14 cellular contexts compared by ENCODE assay signal in the genomic region with DNA sequence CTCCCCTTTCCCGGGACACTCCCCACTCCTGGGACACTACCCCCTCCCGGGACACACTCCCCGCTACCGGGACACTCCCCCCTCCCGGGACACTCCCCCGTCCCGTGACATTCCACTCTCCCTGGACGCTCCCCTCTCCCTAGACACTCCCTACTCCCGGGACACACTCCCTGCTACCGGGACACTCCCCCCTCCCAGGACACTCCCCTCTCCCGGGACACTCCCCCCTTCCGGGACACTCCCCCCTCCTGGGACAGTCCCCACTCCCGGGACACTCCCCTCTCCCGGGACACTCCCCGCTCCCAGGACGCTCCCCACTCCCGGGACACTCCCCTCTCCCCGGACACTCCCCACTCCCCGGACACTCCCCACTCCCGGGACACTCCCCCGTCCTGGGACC.
DNase-seq lines count a peak whose midpoint lies in the region; ATAC-seq, FAIRE-seq and TF ChIP-seq lines count a peak whose summit lies in the region.
"Had no signal": no experiment of that assay in that cellular context is flagged by ENCODE, and none has a peak within 500 bp of the region (broad histone marks: within the 10 kb centered on the region; RNA-seq: fewer than 3 reads in every experiment).

No MANE protein-coding gene starts in this region.

- intact Hi-C loops in HepG2 (cut with micrococcal nuclease; ENCODE audit: unreplicated experiment) = no loop called here
- intact Hi-C loops in left ventricle myocardium inferior (cut with micrococcal nuclease) = no loop called here

- no peak for FAIRE-seq in HepG2 (lab: Jason Lieb, UNC)

- TF ChIP-seq EP300 in HepG2 (IDR thresholded peaks at IDR 0.05; ENCODE audit: low read depth in 2 of 2, low read length in 2 of 2) = no peak
- no peak for TF ChIP-seq EP300 in HepG2 (CRISPR knock-in tag; IDR thresholded peaks at IDR 0.05; ENCODE audit: borderline replicate concordance)

- in situ Hi-C loops in HepG2 (cut with HindIII; ENCODE audit: extremely low pct_ligation_motif_present, low pct_unique_long_range_greater_than_20kb) (no loop called here), ACHN (cut with HindIII; ENCODE audit: low pct_ligation_motif_present, low pct_unique_long_range_greater_than_20kb, low sequenced_read_pairs) (no loop called here)

- H3K79me2 ChIP-seq in HepG2 (ENCODE audit: insufficient read depth, low read length) = no peaks in the 10 kb centered on the region
- H3K79me2 ChIP-seq in smooth muscle cell (ENCODE audit: low read depth) = no peaks in the 10 kb centered on the region

- no peaks in the 10 kb centered on the region for H3K9me3 ChIP-seq in liver (ENCODE audit: control insufficient read depth in 4 of 4, low read length in 3 of 4)
- no peaks in the 10 kb centered on the region for H3K9me3 ChIP-seq in HepG2 (ENCODE audit: low read length)
- no peaks in the 10 kb centered on the region for H3K9me3 ChIP-seq in left ventricle myocardium inferior (replicated peaks)
- H3K9me3 ChIP-seq in mucosa of stomach (ENCODE audit: control insufficient read depth, low read length) = no peaks in the 10 kb centered on the region
- no peaks in the 10 kb centered on the region for H3K9me3 ChIP-seq in smooth muscle cell (replicated peaks; ENCODE audit: low read depth)

- peaks cover 28 to 53% (median 39%) of the 10 kb centered on the region in 4 donors for H3K36me3 ChIP-seq in liver (ENCODE audit: control insufficient read depth in 4 of 4, insufficient read depth in 3 of 4, low read depth in 1 of 4, low read length in 3 of 4)
- H3K36me3 ChIP-seq in HepG2 (replicated peaks in 1 of 2; ENCODE audit: control insufficient read depth in 1 of 2, insufficient read depth in 2 of 2, low read length in 2 of 2) = peaks cover 10 to 42% of the 10 kb centered on the region in 2 experiments; a peak in 4 of 5 replicates
- peaks cover 42% of the 10 kb centered on the region for H3K36me3 ChIP-seq in left ventricle myocardium inferior
- H3K36me3 ChIP-seq in mucosa of stomach (ENCODE audit: control insufficient read depth, insufficient read depth, low read length) = peaks cover 20% of the 10 kb centered on the region
- no peaks in the 10 kb centered on the region for H3K36me3 ChIP-seq in smooth muscle cell (ENCODE audit: low read depth)

- peaks cover 3 to 76% (median 42%) of the 10 kb centered on the region in 4 donors for H3K4me1 ChIP-seq in liver (ENCODE audit: control insufficient read depth in 4 of 4, insufficient read depth in 4 of 4, low read length in 3 of 4)
- H3K4me1 ChIP-seq in HepG2 (ENCODE audit: insufficient read depth, low read length) = peaks cover 33% of the 10 kb centered on the region
- peaks cover 71% of the 10 kb centered on the region for H3K4me1 ChIP-seq in left ventricle myocardium inferior
- peaks cover 35% of the 10 kb centered on the region for H3K4me1 ChIP-seq in mucosa of stomach (ENCODE audit: control insufficient read depth, insufficient read depth, low read length)
- no peaks in the 10 kb centered on the region for H3K4me1 ChIP-seq in smooth muscle cell (ENCODE audit: low read depth)

- 25% methylated on average over 21 of the region's 21 CpGs for WGBS in liver
- 81% methylated on average over 21 of the region's 21 CpGs for WGBS in HepG2 (ENCODE audit: low lambda C conversion rate)
- WGBS in smooth muscle cell (ENCODE audit: low lambda C conversion rate) = 91% methylated on average over 4 of the region's 21 CpGs

- no peak overlapping the region for H3K4me2 ChIP-seq in HepG2 (ENCODE audit: low read depth, low read length)
- H3K4me2 ChIP-seq in smooth muscle cell = no peak overlapping the region

- DNase-seq in HepG2 (ENCODE audit: low spot score) = no peak
- DNase-seq in left ventricle myocardium inferior = no peak
- no peak for DNase-seq in ACHN
- DNase-seq in smooth muscle cell (lab: John Stamatoyannopoulos, UW; ENCODE audit: unreplicated experiment) = no peak
- DNase-seq in erythroblast (lab: John Stamatoyannopoulos, UW) = no peak
- DNase-seq: activated CD4-positive, alpha-beta memory T cell treated with anti-CD3 and anti-CD28 coated beads for 36 hours; KG1; NCI-H146; NCI-H526; T-helper 9 cell had no signal

- no peaks in the 10 kb centered on the region for H3F3A ChIP-seq in smooth muscle cell (ENCODE audit: low read depth)

- POLR2A ChIA-PET in HepG2 (lab: Yijun Ruan, JAX) = no interaction called here

- CTCF ChIA-PET in HepG2 (lab: Yijun Ruan, JAX; ENCODE audit: low intra/inter-chr PET ratio, low total read pairs) = no interaction called here

- TF ChIP-seq POLR2A in HepG2 (IDR thresholded peaks at IDR 0.05; ENCODE audit: insufficient read depth in 1 of 2, low read depth in 2 of 2, low read length in 2 of 2) (no peak), erythroblast (IDR thresholded peaks at IDR 0.05; ENCODE audit: low read length) (no peak)

- H2AFZ ChIP-seq in HepG2 (ENCODE audit: low read length) (no peak overlapping the region), smooth muscle cell (ENCODE audit: low read depth) (no peak overlapping the region)

- H3K27ac ChIP-seq in liver (ENCODE audit: low read depth in 1 of 2, low read length in 2 of 2) (peak overlapping the region in 1 of 2 donors; percentile 56), HepG2 (ENCODE audit: extremely low read length, insufficient read depth, low read length) (no peak overlapping the region), left ventricle myocardium inferior (replicated peaks) (peak overlapping the region; percentile 66), smooth muscle cell (ENCODE audit: low read depth) (no peak overlapping the region)

- no peak for TF ChIP-seq RAD21 in liver (IDR thresholded peaks at IDR 0.05)
- TF ChIP-seq RAD21 in HepG2 (CRISPR knock-in tag; IDR thresholded peaks at IDR 0.05) = no peak

- no TSS peak for BruUV-seq in HepG2 (replicated peaks; lab: Mats Ljungman, UMichigan)

- H3K27me3 ChIP-seq in liver (ENCODE audit: control insufficient read depth in 4 of 4, insufficient read depth in 4 of 4, low read length in 3 of 4) (no peaks in the 10 kb centered on the region), HepG2 (ENCODE audit: control insufficient read depth in 1 of 2, insufficient read depth in 2 of 2, low read length in 2 of 2) (no peaks in the 10 kb centered on the region), left ventricle myocardium inferior (ENCODE audit: low read depth) (no peaks in the 10 kb centered on the region), mucosa of stomach (ENCODE audit: control insufficient read depth, insufficient read depth, low read length) (no peaks in the 10 kb centered on the region), smooth muscle cell (ENCODE audit: low read depth) (no peaks in the 10 kb centered on the region)

- TF ChIP-seq CTCF in liver (IDR thresholded peaks at IDR 0.05; ENCODE audit: low read depth, low read length, missing input control) (no peak), HepG2 (CRISPR knock-in tag; IDR thresholded peaks at IDR 0.05) (no peak), left ventricle myocardium inferior (IDR thresholded peaks at IDR 0.05; ENCODE audit: borderline replicate concordance) (no peak), smooth muscle cell (IDR thresholded peaks at IDR 0.05; ENCODE audit: borderline replicate concordance, insufficient read depth, poor library complexity, severe bottlenecking) (no peak)

- H4K20me1 ChIP-seq in HepG2 (ENCODE audit: insufficient read depth, low read length) = no peaks in the 10 kb centered on the region
- peaks cover 86% of the 10 kb centered on the region for H4K20me1 ChIP-seq in smooth muscle cell (ENCODE audit: low read depth)

- ATAC-seq in HepG2 (no peak), HG02981 (IDR thresholded peaks at IDR 0.05; ENCODE audit: unreplicated experiment) (no peak)
- ATAC-seq: natural killer cell treated with Interleukin-12 subunit alpha and Interleukin-12 subunit beta and Interleukin-15 and Interleukin-18, amount 100 ng/mL, for 72 hours had no signal

- H3K9ac ChIP-seq in liver (ENCODE audit: low read depth in 1 of 2, low read length in 2 of 2) (no peak overlapping the region), HepG2 (ENCODE audit: insufficient read depth, low read depth, low read length) (no peak overlapping the region), mucosa of stomach (ENCODE audit: low read length) (no peak overlapping the region), smooth muscle cell (ENCODE audit: low read depth) (no peak overlapping the region)

- H3K4me3 ChIP-seq in liver (ENCODE audit: low read depth in 1 of 3, low read length in 3 of 3) = no peak overlapping the region
- no peak overlapping the region for H3K4me3 ChIP-seq in HepG2 (replicated peaks in 1 of 3; ENCODE audit: insufficient read depth in 1 of 3, low read depth in 2 of 3, low read length in 3 of 3)
- H3K4me3 ChIP-seq in left ventricle myocardium inferior = no peak overlapping the region
- H3K4me3 ChIP-seq in mucosa of stomach (ENCODE audit: low read length) = peak overlapping the region; percentile 9
- no peak overlapping the region for H3K4me3 ChIP-seq in smooth muscle cell

TF ChIP-seq in liver, 16 proteins besides CTCF, POLR2A, EP300 and RAD21:
- TF ChIP-seq HNF4G (IDR thresholded peaks at IDR 0.05) = no peak
- peak in 1 of 2 donors; percentile 31 for TF ChIP-seq RXRA (IDR thresholded peaks at IDR 0.05)
- peak; percentile 31 for TF ChIP-seq SP1 (IDR thresholded peaks at IDR 0.05)

TF ChIP-seq in HepG2, 621 proteins besides CTCF, POLR2A, EP300 and RAD21 (continues in another document):
- TF ChIP-seq NFKBIZ (CRISPR knock-in tag; IDR thresholded peaks at IDR 0.05) (no peak), ZNF280B (CRISPR knock-in tag; IDR thresholded peaks at IDR 0.05; ENCODE audit: borderline replicate concordance) (no peak), ELF4 (CRISPR knock-in tag; IDR thresholded peaks at IDR 0.05; ENCODE audit: borderline replicate concordance) (no peak), ZNF230 (CRISPR knock-in tag; IDR thresholded peaks at IDR 0.05) (no peak), RFX3 (CRISPR knock-in tag; IDR thresholded peaks at IDR 0.05) (no peak), HOXA9 (CRISPR knock-in tag; IDR thresholded peaks at IDR 0.05; ENCODE audit: borderline replicate concordance) (no peak), MZF1 (CRISPR knock-in tag; IDR thresholded peaks at IDR 0.05; ENCODE audit: borderline replicate concordance) (no peak), ZNF660 (CRISPR knock-in tag; IDR thresholded peaks at IDR 0.05; ENCODE audit: borderline replicate concordance, low read depth) (no peak), ATF7 (IDR thresholded peaks at IDR 0.05) (no peak), ATF7 (CRISPR knock-in tag; IDR thresholded peaks at IDR 0.05) (no peak)
